In genomic region chr11:118820412-118821357, GRCh38 we compare ENCODE assay signal across 8 cellular contexts. TPM values are rescaled to one million over a fixed set of nuclear protein-coding genes. Genes with fewer than 3 reads are reported as not detected.
A peak's percentile ranks its signal among the peaks of the same experiment; 100 is the strongest.
DNase-seq lines count a peak whose midpoint lies in the region; ATAC-seq, FAIRE-seq and TF ChIP-seq lines count a peak whose summit lies in the region.
"Had no signal": no experiment of that assay in that cellular context is flagged by ENCODE, and none has a peak within 500 bp of the region (broad histone marks: within the 10 kb centered on the region; RNA-seq: fewer than 3 reads in every experiment).

No MANE protein-coding gene starts in this region.

- 0 out of 2 replicates have a peak, but pooled peaks have one; percentile 27 for TF ChIP-seq RAD21 in GM12878 (IDR thresholded peaks at IDR 0.05; ENCODE audit: insufficient read depth, low read depth, low read length)

- CTCF ChIA-PET in GM12878 (lab: Yijun Ruan, JAX) = interaction anchor here (0.9 to 6.4 kb wide), 15 partner anchors 10 to 131 kb away, joined by 3 to 62 read pairs (median 3); partner anchors contain the start of genes CXCR5 and DDX6

- peak; percentile 99 for FAIRE-seq in GM12878 (lab: Jason Lieb, UNC)

- peak overlapping the region; percentile 28 for H2AFZ ChIP-seq in GM12878 (ENCODE audit: control insufficient read depth, low read depth, low read length)

- H3K9ac ChIP-seq in GM12878 (ENCODE audit: control insufficient read depth, insufficient read depth, low read length) = peak overlapping the region; percentile 63

- TF ChIP-seq CTCF in GM12878 (IDR thresholded peaks at IDR 0.05 in 2 of 3, conservative IDR thresholded peaks at IDR 0.05 in 1 of 3; ENCODE audit: control insufficient read depth in 2 of 3, extremely low read depth in 1 of 3, insufficient read depth in 1 of 3, low read depth in 3 of 3, low read length in 3 of 3) (no peak), lung (IDR thresholded peaks at IDR 0.05; ENCODE audit: control extremely low read depth, extremely low read depth) (no peak)

- peak; percentile 96 to 97 for TF ChIP-seq EP300 in GM12878 (IDR thresholded peaks at IDR 0.05; ENCODE audit: borderline replicate concordance in 1 of 2, control insufficient read depth in 1 of 2, low read depth in 2 of 2, low read length in 2 of 2)

- under 1% methylated on average over 14 of the region's 14 CpGs for WGBS in GM12878 (ENCODE audit: insufficient coverage, insufficient replicate concordance, low lambda C conversion rate, missing lambda C conversion rate)
- 61 to 79% methylated on average over 14 of the region's 14 CpGs for WGBS in lung, 2 donors

- no peaks in the 10 kb centered on the region; the same call in 2 of the 3 replicates for H3K9me3 ChIP-seq in GM12878 (replicated peaks; ENCODE audit: control insufficient read depth, insufficient read depth, low read length)
- H3K9me3 ChIP-seq in lung (ENCODE audit: control insufficient read depth in 2 of 2, insufficient read depth in 1 of 2, low read length in 1 of 2) = no peaks in the 10 kb centered on the region

- SMC1A ChIA-PET in GM12878 (lab: Charles Lee; ENCODE audit: uncharacterized antibody, unreplicated experiment) = interaction anchor here (0.7 to 10.7 kb wide), 19 partner anchors 14 to 244 kb away, joined by 3 to 130 read pairs (median 6); partner anchors contain the start of genes CXCR5 and DDX6

- H3K4me1 ChIP-seq in GM12878 (ENCODE audit: control insufficient read depth, insufficient read depth, low read length) (peaks cover 50% of the 10 kb centered on the region), lung (ENCODE audit: control insufficient read depth in 2 of 2, insufficient read depth in 2 of 2, low read length in 2 of 2) (no peaks in the 10 kb centered on the region)

- no peaks in the 10 kb centered on the region for H4K20me1 ChIP-seq in GM12878 (ENCODE audit: control insufficient read depth, insufficient read depth)

- H3K27me3 ChIP-seq in GM12878 (replicated peaks in 1 of 2; ENCODE audit: control insufficient read depth in 2 of 2, insufficient read depth in 2 of 2, low read length in 1 of 2) = no peaks in the 10 kb centered on the region
- H3K27me3 ChIP-seq in lung (ENCODE audit: control insufficient read depth, insufficient read depth) = no peaks in the 10 kb centered on the region

- peak; percentile 13; the same call in 1 of the 2 replicates for TF ChIP-seq POLR2A in GM12878 (IDR thresholded peaks at IDR 0.05; ENCODE audit: low read depth, low read length)

- peak overlapping the region; percentile 23; the same call in 1 of the 2 replicates for H3K4me3 ChIP-seq in GM12878
- no peak overlapping the region for H3K4me3 ChIP-seq in lung
- H3K4me3 ChIP-seq: skin epidermis had no signal

- H3K27ac ChIP-seq in GM12878 (ENCODE audit: control insufficient read depth, insufficient read depth) (peak overlapping the region; percentile 94), lung (ENCODE audit: low read depth in 1 of 2, low read length in 1 of 2) (peak overlapping the region in 1 of 2 donors; percentile 49)

- RAD21 ChIA-PET in GM12878 (lab: Charles Lee; ENCODE audit: unreplicated experiment) = interaction anchor here (0.8 to 4.3 kb wide), 23 partner anchors 10 to 131 kb away, joined by 3 to 67 read pairs (median 4); partner anchors contain the start of genes CXCR5 and DDX6

- H3K4me2 ChIP-seq in GM12878 (ENCODE audit: control insufficient read depth, insufficient read depth) = peak overlapping the region; percentile 97

- in situ Hi-C loops in GM12878 (cut with MboI) = no loop called here

- peak; percentile 88 for ATAC-seq in GM18517 (IDR thresholded peaks at IDR 0.05; ENCODE audit: unreplicated experiment)
- peak; percentile 83 for ATAC-seq in GM21737 (IDR thresholded peaks at IDR 0.05; ENCODE audit: unreplicated experiment)
- ATAC-seq in GM12878 = peak; percentile 93
- ATAC-seq in lung (ENCODE audit: insufficient read depth, low FRiP score) = no peak

- H3K79me2 ChIP-seq in GM12878 (ENCODE audit: control insufficient read depth, insufficient read depth, low read length) = no peaks in the 10 kb centered on the region

- no peaks in the 10 kb centered on the region for H3K36me3 ChIP-seq in GM12878 (ENCODE audit: control insufficient read depth in 2 of 2, insufficient read depth in 2 of 2, low read length in 1 of 2)
- H3K36me3 ChIP-seq in lung (ENCODE audit: control insufficient read depth in 2 of 2, insufficient read depth in 2 of 2, low read length in 2 of 2) = no peaks in the 10 kb centered on the region

- intact Hi-C loops in GM12878 (cut with micrococcal nuclease; ENCODE audit: unreplicated experiment) = loop anchor here (1.0 to 2.0 kb wide), 3 partner anchors 19 to 56 kb away; no protein-coding TSS in a partner anchor

- BruUV-seq in GM12878 (replicated peaks; lab: Mats Ljungman, UMichigan) = TSS peak; percentile 96

- peak; percentile 97 for DNase-seq in M059J (ENCODE audit: low read depth)
- peak; percentile 99 for DNase-seq in GM12878 (ENCODE audit: low read depth, low spot score)
- DNase-seq in lung (ENCODE audit: low spot score) = peak; percentile 77
- no peak for DNase-seq in NK-92 (lab: John Stamatoyannopoulos, UW; ENCODE audit: unreplicated experiment)
- no peak for DNase-seq in activated CD8-positive, alpha-beta memory T cell treated with anti-CD3 and anti-CD28 coated beads, Interleukin-2, amount 50 U/mL, for 4 hours

- POLR2A ChIA-PET in GM12878 (lab: Charles Lee) = interaction anchor here (0.7 to 5.3 kb wide), 22 partner anchors 9 to 125 kb away, joined by 3 to 69 read pairs (median 4); partner anchors contain the start of genes CXCR5 and DDX6

TF ChIP-seq in GM12878, 131 proteins besides CTCF, POLR2A, EP300 and RAD21 (continues in another document):
- TF ChIP-seq EED (IDR thresholded peaks at IDR 0.05; ENCODE audit: low read depth) (peak; percentile 98), USF1 (IDR thresholded peaks at IDR 0.05; ENCODE audit: borderline replicate concordance, extremely low read length, insufficient read depth, low read depth, low read length) (no peak), HDAC6 (IDR thresholded peaks at IDR 0.05; ENCODE audit: unreplicated experiment) (no peak), ATF2 (IDR thresholded peaks at IDR 0.05; ENCODE audit: low read length) (peak; percentile 84)

RNA-seq across cellular contexts. Expression of gene DDX6, which starts 29.7 kb away (rescaled TPM):
- total RNA-seq in M059J (2014; rRNA removed; shearing (Covaris generic)) = 42.2 and 70.8 TPM in 2 replicates
- total RNA-seq in GM12878 (2013; cell fraction: nucleolus; rRNA removed) = 180 and 201 TPM in 2 replicates
- total RNA-seq in GM12878 (2014; rRNA removed) (55.5 and 56.1 TPM in 2 replicates), GM12878 (2014; rRNA removed; fragmentation: Illumina TruSeq; extraction: Trizol) (79.0 and 80.0 TPM in 2 replicates), GM12878 (2021) (117 and 119 TPM in 2 replicates), lung (100 to 1,000 TPM in 1 of 2 donors, 10 to 100 TPM in 1; 96.8 to 209 TPM)
- 42.9 TPM for polyA plus RNA-seq in GM12878 (2011; ENCODE audit: low read depth)
- polyA plus RNA-seq in GM12878 (2011; rRNA removed) (56.7 and 68.6 TPM in 2 replicates), GM12878 (2014; fragmentation: Illumina TruSeq; extraction: Trizol) (60.0 and 72.3 TPM in 2 replicates), GM12878 (2014; fragmentation: Nextera tagmentation; extraction: Ambion mirVana) (10 to 100 TPM in 1 of 2 experiments, 1 to 10 TPM in 1; 6.6 to 20.0 TPM), GM12878 (2014; rRNA removed) (27.0 and 28.7 TPM in 2 replicates), GM12878 (2016; fragmentation: Nextera tagmentation; extraction: Ambion mirVana) (10 to 100 TPM; 38.1 to 42.1 TPM), lung (10 to 100 TPM; 19.9 to 26.5 TPM)
- polyA plus RNA-seq in GM12878 (2011; cell fraction: cytosol; rRNA removed) = 18.4 and 23.7 TPM in 2 replicates
- 16.8 and 18.8 TPM in 2 replicates for polyA plus RNA-seq in GM12878 (2011; cell fraction: nucleus; rRNA removed)
- polyA plus RNA-seq in GM12878 (2012) = 45.0 and 59.7 TPM in 2 replicates
- polyA minus RNA-seq in GM12878 (2011; rRNA and poly(A)+ RNA removed) = 106 and 220 TPM in 2 replicates
- polyA minus RNA-seq in GM12878 (2011; cell fraction: cytosol; rRNA and poly(A)+ RNA removed) = 52.4 and 64.2 TPM in 2 replicates
- polyA minus RNA-seq in GM12878 (2011; cell fraction: nucleus; rRNA and poly(A)+ RNA removed) = 29.1 and 46.0 TPM in 2 replicates

Comparison
In these comparisons a context has a peak if more than half of its experiments do, and no peak if none do; other contexts are left out.
1. DNase-seq: peak in M059J (single experiment), GM12878 (single experiment) and lung (single experiment); none in NK-92 (single experiment) and activated CD8-positive, alpha-beta memory T cell treated with anti-CD3 and anti-CD28 coated beads, Interleukin-2, amount 50 U/mL, for 4 hours (single experiment).